In the genomic region with DNA sequence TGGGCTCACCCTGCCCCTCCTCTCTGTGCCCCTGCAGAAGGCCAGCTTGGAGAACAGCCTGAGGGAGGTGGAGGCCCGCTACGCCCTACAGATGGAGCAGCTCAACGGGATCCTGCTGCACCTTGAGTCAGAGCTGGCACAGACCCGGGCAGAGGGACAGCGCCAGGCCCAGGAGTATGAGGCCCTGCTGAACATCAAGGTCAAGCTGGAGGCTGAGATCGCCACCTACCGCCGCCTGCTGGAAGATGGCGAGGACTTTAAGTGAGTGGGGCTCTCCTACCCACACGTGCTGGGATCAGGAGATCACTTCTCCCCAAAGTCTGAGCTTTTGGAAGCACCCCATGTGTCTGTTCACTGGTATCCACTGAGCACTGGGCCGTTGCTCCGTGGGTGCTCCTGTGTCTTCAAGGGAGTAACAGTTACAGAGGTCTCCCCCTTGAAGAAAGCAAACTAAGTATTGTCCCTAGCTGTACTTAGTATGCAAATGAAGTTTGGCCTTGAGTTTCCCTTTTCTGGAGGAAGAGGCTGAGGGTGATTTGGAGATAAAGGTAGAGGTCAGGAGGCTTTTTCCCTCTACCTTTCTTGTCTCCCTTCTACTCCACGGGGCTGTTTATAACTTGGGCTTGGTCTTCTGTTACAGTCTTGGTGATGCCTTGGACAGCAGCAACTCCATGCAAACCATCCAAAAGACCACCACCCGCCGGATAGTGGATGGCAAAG, we compare ENCODE assay signal across 15 cellular contexts. TPM values are rescaled to one million over a fixed set of nuclear protein-coding genes. Genes with fewer than 3 reads are reported as not detected.
DNase-seq lines count a peak whose midpoint lies in the region; ATAC-seq, FAIRE-seq and TF ChIP-seq lines count a peak whose summit lies in the region.
"Had no signal": no experiment of that assay in that cellular context is flagged by ENCODE, and none has a peak within 500 bp of the region (broad histone marks: within the 10 kb centered on the region; RNA-seq: fewer than 3 reads in every experiment).

No MANE protein-coding gene starts in this region.

- no peak overlapping the region for H3K4me3 Mint-ChIP-seq in nephron progenitor cell

- intact Hi-C loops in HCT116 (cut with micrococcal nuclease) (loop anchor here (2.0 kb wide), 1 partner anchor 47 kb away; the partner anchor contains the start of gene KRT8), HepG2 (cut with micrococcal nuclease; ENCODE audit: unreplicated experiment) (loop anchor here (2.0 kb wide), 1 partner anchor 19 kb away; no protein-coding TSS in a partner anchor)

- POLR2A ChIA-PET in HCT116 (lab: Charles Lee) (interaction anchor here (0.9 to 13.7 kb wide), 7 partner anchors 10 to 67 kb away, joined by 3 to 379 read pairs (median 6); partner anchors contain the start of gene KRT8), HepG2 (lab: Yijun Ruan, JAX) (interaction anchor here (1.0 to 9.8 kb wide), 7 partner anchors 8 to 68 kb away, joined by 3 to 437 read pairs (median 3); partner anchors contain the start of gene KRT8)

- no peaks in the 10 kb centered on the region for H3K9me2 ChIP-seq in HCT116 (ENCODE audit: insufficient read depth)

- H3K27me3 ChIP-seq in HCT116 (ENCODE audit: insufficient read depth, low read length) = no peaks in the 10 kb centered on the region
- peaks cover 0 to 2% of the 10 kb centered on the region in 2 experiments; a peak in 1 of 5 replicates for H3K27me3 ChIP-seq in HepG2 (ENCODE audit: control insufficient read depth in 1 of 2, insufficient read depth in 2 of 2, low read length in 2 of 2)

- H3K27ac ChIP-seq in HCT116 (ENCODE audit: low read depth, low read length) (peak overlapping the region; percentile 78), VCaP (peak overlapping the region; percentile 99), HepG2 (ENCODE audit: extremely low read length, insufficient read depth, low read length) (peak overlapping the region; percentile 9)
- H3K27ac ChIP-seq: psoas muscle had no signal

- H3K9me3 Mint-ChIP-seq in nephron progenitor cell = no peaks in the 10 kb centered on the region

- peaks cover 27% of the 10 kb centered on the region for H3K36me3 Mint-ChIP-seq in nephron progenitor cell (ENCODE audit: low read depth)
- H3K36me3 Mint-ChIP-seq: CD14-positive monocyte had no signal

- H3K27me3 Mint-ChIP-seq in nephron progenitor cell (ENCODE audit: low read depth, poor library complexity) = no peaks in the 10 kb centered on the region

- RAD21 ChIA-PET in HCT116 (lab: Charles Lee; ENCODE audit: low non-redundant PET in 1 of 2, low total read pairs in 2 of 2, uncharacterized antibody in 2 of 2, unreplicated experiment in 2 of 2) = interaction anchor here (0.9 to 2.2 kb wide), 4 partner anchors 15 to 56 kb away, joined by 3 to 8 read pairs (median 4); partner anchors contain the start of gene KRT8 (in 2 of the 2)

- no peak for TF ChIP-seq POLR2A in HCT116 (IDR thresholded peaks at IDR 0.05; ENCODE audit: borderline replicate concordance, extremely low read depth, insufficient read depth, insufficient read length)
- TF ChIP-seq POLR2A in HepG2 (IDR thresholded peaks at IDR 0.05; ENCODE audit: insufficient read depth in 1 of 2, low read depth in 2 of 2, low read length in 2 of 2) = no peak

- H3K9ac ChIP-seq in HCT116 (ENCODE audit: low read length) = peak overlapping the region; percentile 94; the same call in 1 of the 2 replicates
- H3K9ac ChIP-seq in HepG2 (ENCODE audit: insufficient read depth, low read depth, low read length) = no peak overlapping the region

- no peak overlapping the region for H3K27ac Mint-ChIP-seq in nephron progenitor cell
- H3K27ac Mint-ChIP-seq: CD14-positive monocyte had no signal

- CTCF ChIA-PET in HCT116 (lab: Charles Lee) (interaction anchor here (0.7 to 2.0 kb wide), 8 partner anchors 11 to 927 kb away, joined by 3 to 11 read pairs (median 5); partner anchors contain the start of gene KRT8), HepG2 (lab: Yijun Ruan, JAX; ENCODE audit: low intra/inter-chr PET ratio, low total read pairs) (interaction anchor here (1.5 kb wide), 1 partner anchor 47 kb away, joined by 3 read pairs; the partner anchor contains the start of gene KRT8)

- TF ChIP-seq RAD21 in HCT116 (IDR thresholded peaks at IDR 0.05; ENCODE audit: low read depth) = no peak
- no peak for TF ChIP-seq RAD21 in HepG2 (CRISPR knock-in tag; IDR thresholded peaks at IDR 0.05)

- H3K9me3 ChIP-seq in HCT116 (ENCODE audit: control insufficient read depth in 1 of 2, insufficient read depth in 1 of 2, low read depth in 1 of 2, low read length in 2 of 2) = no peaks in the 10 kb centered on the region
- H3K9me3 ChIP-seq in HepG2 (ENCODE audit: low read length) = no peaks in the 10 kb centered on the region
- H3K9me3 ChIP-seq: psoas muscle had no signal

- no peak overlapping the region for H3K4me3 ChIP-seq in AG09309 (ENCODE audit: control insufficient read depth, low read depth, low read length)
- H3K4me3 ChIP-seq in HCT116 (replicated peaks in 1 of 2; ENCODE audit: low read depth in 1 of 2, low read length in 2 of 2) = no peak overlapping the region; a peak in 1 of 4 replicates
- H3K4me3 ChIP-seq in HepG2 (replicated peaks in 1 of 3; ENCODE audit: insufficient read depth in 1 of 3, low read depth in 2 of 3, low read length in 3 of 3) = no peak overlapping the region
- H3K4me3 ChIP-seq: psoas muscle had no signal

- peaks cover 16 to 30% of the 10 kb centered on the region in 2 experiments; a peak in 3 of 4 replicates for H3K36me3 ChIP-seq in HCT116 (ENCODE audit: control insufficient read depth in 1 of 2, insufficient read depth in 2 of 2, low read length in 2 of 2)
- H3K36me3 ChIP-seq in HepG2 (replicated peaks in 1 of 2; ENCODE audit: control insufficient read depth in 1 of 2, insufficient read depth in 2 of 2, low read length in 2 of 2) = peaks cover 10 to 31% of the 10 kb centered on the region in 2 experiments

- TF ChIP-seq CTCF in AG09309 (IDR thresholded peaks at IDR 0.05; ENCODE audit: control insufficient read depth, insufficient read depth, low read depth, low read length, missing control alignments) = peak; percentile 20
- peak in 2 of 3 experiments; percentile 38 to 46; a peak in 3 of 6 replicates for TF ChIP-seq CTCF in HCT116 (IDR thresholded peaks at IDR 0.05 in 2 of 3, conservative IDR thresholded peaks at IDR 0.05 in 1 of 3; ENCODE audit: borderline replicate concordance in 1 of 3, insufficient read depth in 1 of 3, low read depth in 2 of 3, low read length in 2 of 3)
- peak; percentile 72 for TF ChIP-seq CTCF in VCaP (conservative IDR thresholded peaks at IDR 0.05)
- peak; percentile 35 for TF ChIP-seq CTCF in HepG2 (CRISPR knock-in tag; IDR thresholded peaks at IDR 0.05)
- no peak for TF ChIP-seq CTCF in nephron progenitor cell (IDR thresholded peaks at IDR 0.05)

- peaks cover 37% of the 10 kb centered on the region for H3K4me1 Mint-ChIP-seq in nephron progenitor cell

- 91% methylated on average over 11 of the region's 15 CpGs for WGBS in HepG2 (ENCODE audit: low lambda C conversion rate)

- in situ Hi-C loops in HepG2 (cut with HindIII; ENCODE audit: extremely low pct_ligation_motif_present, low pct_unique_long_range_greater_than_20kb) = no loop called here

- H2AFZ ChIP-seq in HCT116 (ENCODE audit: low read depth, low read length, poor library complexity, severe bottlenecking) (no peak overlapping the region), HepG2 (ENCODE audit: low read length) (no peak overlapping the region)

- FAIRE-seq in HepG2 (lab: Jason Lieb, UNC) = no peak
- FAIRE-seq: H1 had no signal

- TF ChIP-seq EP300 in HepG2 (IDR thresholded peaks at IDR 0.05; ENCODE audit: low read depth in 2 of 2, low read length in 2 of 2) = no peak
- no peak for TF ChIP-seq EP300 in HepG2 (CRISPR knock-in tag; IDR thresholded peaks at IDR 0.05; ENCODE audit: borderline replicate concordance)

- DNase-seq in AG09309 (ENCODE audit: low read depth) (no peak), HCT116 (ENCODE audit: low read depth, low spot score) (no peak), HepG2 (ENCODE audit: low spot score) (no peak), NCI-H1930 (lab: John Stamatoyannopoulos, UW) (no peak), nephron progenitor cell (no peak)
- DNase-seq in central memory CD4-positive, alpha-beta T cell = no peak
- DNase-seq: activated gamma-delta T cell treated with Interleukin-2 at 50 U/mL for 16 hours; effector CD4-positive, alpha-beta T cell; NCI-H2171; psoas muscle; T-helper 9 cell had no signal

- ATAC-seq in HCT116 (peak; percentile 8; the same call in 1 of the 2 replicates), HepG2 (no peak), GM21360 (IDR thresholded peaks at IDR 0.05; ENCODE audit: unreplicated experiment) (no peak)
- ATAC-seq: psoas muscle had no signal

- BruUV-seq in HCT116 (replicated peaks; lab: Mats Ljungman, UMichigan) (no TSS peak), HepG2 (replicated peaks; lab: Mats Ljungman, UMichigan) (no TSS peak)

- H3K4me1 ChIP-seq in HCT116 (ENCODE audit: control insufficient read depth in 1 of 2, insufficient read depth in 2 of 2, low read length in 2 of 2) (peaks cover 51 to 78% of the 10 kb centered on the region in 2 experiments), HepG2 (ENCODE audit: insufficient read depth, low read length) (peaks cover 57% of the 10 kb centered on the region)
- H3K4me1 ChIP-seq: psoas muscle had no signal

- peaks cover 51% of the 10 kb centered on the region for H3K79me2 ChIP-seq in HCT116 (ENCODE audit: insufficient read depth, low read length)
- H3K79me2 ChIP-seq in HepG2 (ENCODE audit: insufficient read depth, low read length) = peaks cover 31% of the 10 kb centered on the region

- H3K4me2 ChIP-seq in HCT116 (ENCODE audit: low read length) (peak overlapping the region; percentile 86), HepG2 (ENCODE audit: low read depth, low read length) (peak overlapping the region; percentile 99)

- H4K20me1 ChIP-seq in HCT116 (ENCODE audit: insufficient read depth) (peaks cover 14% of the 10 kb centered on the region; the same call in 1 of the 2 replicates), HepG2 (ENCODE audit: insufficient read depth, low read length) (peaks cover 32% of the 10 kb centered on the region)

RNA-seq across cellular contexts. Expression of gene KRT18, which starts 3.3 kb away (rescaled TPM):
- total RNA-seq in HCT116 (2021; ENCODE audit: unreplicated experiment) = 1,229 TPM
- 1,596 and 1,648 TPM in 2 replicates for polyA plus RNA-seq in HCT116 (2012)
- total RNA-seq in HepG2 (2016; rRNA removed; fragmentation: Illumina TruSeq; extraction: Trizol) = 618 and 762 TPM in 2 replicates
- 344 and 369 TPM in 2 replicates for total RNA-seq in HepG2 (2016; cell fraction: cytosol; rRNA removed; fragmentation: Illumina TruSeq; extraction: Trizol; ENCODE audit: low read depth)
- total RNA-seq in HepG2 (2016; cell fraction: insoluble cytoplasmic fraction; rRNA removed; fragmentation: Illumina TruSeq; extraction: Trizol) = 631 and 704 TPM in 2 replicates
- total RNA-seq in HepG2 (2016; cell fraction: membrane; rRNA removed; fragmentation: Illumina TruSeq; extraction: Trizol) = 289 and 321 TPM in 2 replicates
- total RNA-seq in HepG2 (2016; cell fraction: nucleus; rRNA removed; fragmentation: Illumina TruSeq; extraction: Trizol) = 291 and 298 TPM in 2 replicates
- 433 and 436 TPM in 2 replicates for polyA plus RNA-seq in HepG2 (2011; rRNA removed)
- 543 and 742 TPM in 2 replicates for polyA plus RNA-seq in HepG2 (2011; cell fraction: cytosol; rRNA removed)
- polyA plus RNA-seq in HepG2 (2011; cell fraction: nucleus; rRNA removed) = 328 and 341 TPM in 2 replicates
- polyA plus RNA-seq in HepG2 (2012) = 356 and 426 TPM in 2 replicates
- 354 and 399 TPM in 2 replicates for polyA plus RNA-seq in HepG2 (2016; cell fraction: cytosol; fragmentation: Illumina TruSeq; extraction: Trizol; ENCODE audit: low read depth)
- polyA plus RNA-seq in HepG2 (2016; cell fraction: insoluble cytoplasmic fraction; fragmentation: Illumina TruSeq; extraction: Trizol; ENCODE audit: low read depth) = 703 and 776 TPM in 2 replicates
- 250 and 261 TPM in 2 replicates for polyA plus RNA-seq in HepG2 (2016; cell fraction: membrane; fragmentation: Illumina TruSeq; extraction: Trizol; ENCODE audit: low read depth)
- 432 and 466 TPM in 2 replicates for polyA plus RNA-seq in HepG2 (2016; cell fraction: nucleus; fragmentation: Illumina TruSeq; extraction: Trizol; ENCODE audit: insufficient read depth, low read depth)
- 346 and 697 TPM in 2 replicates for polyA minus RNA-seq in HepG2 (2011; rRNA and poly(A)+ RNA removed; ENCODE audit: low replicate concordance)
- polyA minus RNA-seq in HepG2 (2011; cell fraction: cytosol; rRNA and poly(A)+ RNA removed) = 294 and 350 TPM in 2 replicates
- 138 and 164 TPM in 2 replicates for polyA minus RNA-seq in HepG2 (2011; cell fraction: nucleus; rRNA and poly(A)+ RNA removed)

RNA-seq across cellular contexts. Expression of gene KRT8, which starts 47.4 kb away (rescaled TPM):
- total RNA-seq in HCT116 (2021; ENCODE audit: unreplicated experiment) (1,655 TPM), HepG2 (2016; rRNA removed; fragmentation: Illumina TruSeq; extraction: Trizol) (718 and 837 TPM in 2 replicates)
- polyA plus RNA-seq in HCT116 (2012) = 1,805 and 2,066 TPM in 2 replicates
- 191 and 201 TPM in 2 replicates for total RNA-seq in HepG2 (2016; cell fraction: cytosol; rRNA removed; fragmentation: Illumina TruSeq; extraction: Trizol; ENCODE audit: low read depth)
- 754 and 767 TPM in 2 replicates for total RNA-seq in HepG2 (2016; cell fraction: insoluble cytoplasmic fraction; rRNA removed; fragmentation: Illumina TruSeq; extraction: Trizol)
- 220 and 222 TPM in 2 replicates for total RNA-seq in HepG2 (2016; cell fraction: membrane; rRNA removed; fragmentation: Illumina TruSeq; extraction: Trizol)
- total RNA-seq in HepG2 (2016; cell fraction: nucleus; rRNA removed; fragmentation: Illumina TruSeq; extraction: Trizol) = 354 and 362 TPM in 2 replicates
- polyA plus RNA-seq in HepG2 (2011; rRNA removed) = 491 and 498 TPM in 2 replicates
- polyA plus RNA-seq in HepG2 (2011; cell fraction: cytosol; rRNA removed) = 564 and 714 TPM in 2 replicates
- polyA plus RNA-seq in HepG2 (2011; cell fraction: nucleus; rRNA removed) = 285 and 288 TPM in 2 replicates
- 358 and 436 TPM in 2 replicates for polyA plus RNA-seq in HepG2 (2012)
- polyA plus RNA-seq in HepG2 (2016; cell fraction: cytosol; fragmentation: Illumina TruSeq; extraction: Trizol; ENCODE audit: low read depth) = 216 and 219 TPM in 2 replicates
- 863 and 1,042 TPM in 2 replicates for polyA plus RNA-seq in HepG2 (2016; cell fraction: insoluble cytoplasmic fraction; fragmentation: Illumina TruSeq; extraction: Trizol; ENCODE audit: low read depth)
- polyA plus RNA-seq in HepG2 (2016; cell fraction: membrane; fragmentation: Illumina TruSeq; extraction: Trizol; ENCODE audit: low read depth) = 217 and 232 TPM in 2 replicates
- 558 and 582 TPM in 2 replicates for polyA plus RNA-seq in HepG2 (2016; cell fraction: nucleus; fragmentation: Illumina TruSeq; extraction: Trizol; ENCODE audit: insufficient read depth, low read depth)
- polyA minus RNA-seq in HepG2 (2011; rRNA and poly(A)+ RNA removed; ENCODE audit: low replicate concordance) = 716 and 1,092 TPM in 2 replicates
- 354 and 438 TPM in 2 replicates for polyA minus RNA-seq in HepG2 (2011; cell fraction: cytosol; rRNA and poly(A)+ RNA removed)
- polyA minus RNA-seq in HepG2 (2011; cell fraction: nucleus; rRNA and poly(A)+ RNA removed) = 198 and 204 TPM in 2 replicates

RNA-seq across cellular contexts. Expression of gene EIF4B, which starts 54.0 kb away (rescaled TPM):
- 809 TPM for total RNA-seq in HCT116 (2021; ENCODE audit: unreplicated experiment)
- polyA plus RNA-seq in HCT116 (2012) = 589 and 640 TPM in 2 replicates
- total RNA-seq in HepG2 (2016; rRNA removed; fragmentation: Illumina TruSeq; extraction: Trizol) = 548 and 779 TPM in 2 replicates
- 127 and 150 TPM in 2 replicates for total RNA-seq in HepG2 (2016; cell fraction: cytosol; rRNA removed; fragmentation: Illumina TruSeq; extraction: Trizol; ENCODE audit: low read depth)
- 568 and 746 TPM in 2 replicates for total RNA-seq in HepG2 (2016; cell fraction: insoluble cytoplasmic fraction; rRNA removed; fragmentation: Illumina TruSeq; extraction: Trizol)
- total RNA-seq in HepG2 (2016; cell fraction: membrane; rRNA removed; fragmentation: Illumina TruSeq; extraction: Trizol) = 454 and 551 TPM in 2 replicates
- total RNA-seq in HepG2 (2016; cell fraction: nucleus; rRNA removed; fragmentation: Illumina TruSeq; extraction: Trizol) = 263 and 291 TPM in 2 replicates
- polyA plus RNA-seq in HepG2 (2011; rRNA removed) = 327 and 416 TPM in 2 replicates
- 501 and 516 TPM in 2 replicates for polyA plus RNA-seq in HepG2 (2011; cell fraction: cytosol; rRNA removed)
- polyA plus RNA-seq in HepG2 (2011; cell fraction: nucleus; rRNA removed) = 203 and 222 TPM in 2 replicates
- 450 and 479 TPM in 2 replicates for polyA plus RNA-seq in HepG2 (2012)
- polyA plus RNA-seq in HepG2 (2016; cell fraction: cytosol; fragmentation: Illumina TruSeq; extraction: Trizol; ENCODE audit: low read depth) = 74.7 and 91.4 TPM in 2 replicates
- 445 and 458 TPM in 2 replicates for polyA plus RNA-seq in HepG2 (2016; cell fraction: insoluble cytoplasmic fraction; fragmentation: Illumina TruSeq; extraction: Trizol; ENCODE audit: low read depth)
- polyA plus RNA-seq in HepG2 (2016; cell fraction: membrane; fragmentation: Illumina TruSeq; extraction: Trizol; ENCODE audit: low read depth) = 254 and 316 TPM in 2 replicates
- polyA plus RNA-seq in HepG2 (2016; cell fraction: nucleus; fragmentation: Illumina TruSeq; extraction: Trizol; ENCODE audit: insufficient read depth, low read depth) = 258 and 266 TPM in 2 replicates
- polyA minus RNA-seq in HepG2 (2011; rRNA and poly(A)+ RNA removed; ENCODE audit: low replicate concordance) = 738 and 1,247 TPM in 2 replicates
- polyA minus RNA-seq in HepG2 (2011; cell fraction: cytosol; rRNA and poly(A)+ RNA removed) = 496 and 595 TPM in 2 replicates
- polyA minus RNA-seq in HepG2 (2011; cell fraction: nucleus; rRNA and poly(A)+ RNA removed) = 250 and 365 TPM in 2 replicates

Comparison
In these comparisons a context has a peak if more than half of its experiments do, and no peak if none do; other contexts are left out.
1. H3K27ac ChIP-seq: peak in every context shown above with its lines; median percentile 99 in VCaP; 78 in HCT116; 9 in HepG2.